Comparison of ENCODE assay signal across 13 cellular contexts in the genomic region with DNA sequence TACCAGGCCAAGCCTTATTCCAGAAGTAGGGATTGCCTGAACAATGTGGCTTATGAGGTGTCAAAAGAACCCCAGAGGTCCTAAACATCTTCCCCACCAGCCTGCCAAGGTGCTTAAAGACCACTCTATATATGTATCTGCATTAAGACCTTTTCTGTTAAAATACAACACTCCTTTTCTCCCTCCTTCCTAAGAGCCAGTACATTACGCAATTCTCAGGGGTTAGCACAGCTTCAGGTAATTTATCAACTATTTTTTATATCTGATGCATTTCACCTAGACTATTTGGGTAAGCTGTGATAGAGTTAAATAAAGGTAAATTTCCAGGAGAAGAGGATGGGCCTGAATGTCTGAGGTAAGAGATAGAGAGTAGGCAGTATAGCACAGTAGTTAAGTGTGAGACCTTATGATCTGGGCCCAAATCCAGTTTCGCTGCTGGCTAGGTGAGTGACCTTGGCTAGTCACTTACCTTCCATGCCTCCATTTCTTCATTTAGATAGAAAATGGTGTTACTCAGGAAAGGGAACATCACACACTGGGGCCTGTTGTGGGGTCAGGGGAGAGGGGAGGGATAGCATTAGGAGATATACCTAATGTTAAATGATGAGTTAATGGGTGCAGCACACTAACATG. TPM values are rescaled to one million over a fixed set of nuclear protein-coding genes. Genes with fewer than 3 reads are reported as not detected.
DNase-seq lines count a peak whose midpoint lies in the region; ATAC-seq and TF ChIP-seq lines count a peak whose summit lies in the region.
"Had no signal": no experiment of that assay in that cellular context is flagged by ENCODE, and none has a peak within 500 bp of the region (broad histone marks: within the 10 kb centered on the region; RNA-seq: fewer than 3 reads in every experiment).

No MANE protein-coding gene starts in this region.

- intact Hi-C loops in activated B cell treated with CpG ODN at 0.5 μM for 24 hours (cut with micrococcal nuclease) (loop anchor here (5.0 to 10.0 kb wide), 2 partner anchors 108 to 371 kb away; partner anchors contain the start of genes DDAH1 and SYDE2), lower lobe of right lung (cut with DNase I) (loop anchor here (5.0 kb wide), 1 partner anchor 268 kb away; no protein-coding TSS in a partner anchor)

- H3K4me3 ChIP-seq in thoracic aorta: no peak overlapping the region
- no peak overlapping the region for H3K4me3 ChIP-seq in lower lobe of right lung

- peak overlapping the region; percentile 35 for H3K27ac Mint-ChIP-seq in activated T-cell treated with anti-CD3 and anti-CD28 coated beads, Interleukin-2, amount 50 U/mL, for 72 hours
- H3K27ac Mint-ChIP-seq in activated B cell treated with CpG ODN at 0.5 μM for 24 hours (no peak overlapping the region), mesothelial cell of epicardium (peak overlapping the region; percentile 72)
- H3K27ac Mint-ChIP-seq in activated CD4-positive, alpha-beta memory T cell treated with anti-CD3 and anti-CD28 coated beads, Interleukin-2, amount 10 ng/mL, durations not matched to agents 7 days and 5 days: no peak overlapping the region
- H3K27ac Mint-ChIP-seq: dendritic cell treated with granulocyte-macrophage colony-stimulating factor and Interleukin-4, amounts not matched to agents 40 ng/mL and 50 ng/mL, for 4 days had no signal

- H3K9me3 Mint-ChIP-seq in activated T-cell treated with anti-CD3 and anti-CD28 coated beads, Interleukin-2, amount 50 U/mL, for 72 hours: no peaks in the 10 kb centered on the region
- no peaks in the 10 kb centered on the region for H3K9me3 Mint-ChIP-seq in activated T-cell treated with anti-CD3 and anti-CD28 coated beads, Interleukin-2, amount 50 U/mL, for 4 hours
- H3K9me3 Mint-ChIP-seq in activated B cell treated with CpG ODN at 0.5 μM for 24 hours (no peaks in the 10 kb centered on the region), mesothelial cell of epicardium (no peaks in the 10 kb centered on the region)
- H3K9me3 Mint-ChIP-seq in activated CD4-positive, alpha-beta memory T cell treated with anti-CD3 and anti-CD28 coated beads, Interleukin-2, amount 10 ng/mL, durations not matched to agents 7 days and 5 days: no peaks in the 10 kb centered on the region
- H3K9me3 Mint-ChIP-seq: dendritic cell treated with granulocyte-macrophage colony-stimulating factor and Interleukin-4, amounts not matched to agents 40 ng/mL and 50 ng/mL, for 4 days had no signal

- CTCF ChIA-PET in activated B cell treated with CpG ODN at 0.5 μM for 24 hours (lab: Charles Lee): no interaction called here
- CTCF ChIA-PET in activated CD4-positive, alpha-beta memory T cell treated with anti-CD3 and anti-CD28 coated beads, Interleukin-2, amount 10 ng/mL, durations not matched to agents 7 days and 5 days (lab: Charles Lee): interaction anchor here (1.3 kb wide), 1 partner anchor 8 kb away, joined by 5 read pairs; no protein-coding TSS in a partner anchor

- no peak for DNase-seq in activated T-cell treated with anti-CD3 and anti-CD28 coated beads, Interleukin-2, amount 50 U/mL, for 72 hours
- DNase-seq in activated T-cell treated with anti-CD3 and anti-CD28 coated beads, Interleukin-2, amount 50 U/mL, for 4 hours: no peak
- no peak for DNase-seq in activated B cell treated with CpG ODN at 0.5 μM for 24 hours
- no peak for DNase-seq in mesothelial cell of epicardium (ENCODE audit: low spot score in 2 of 2, unreplicated experiment in 2 of 2)
- no peak for DNase-seq in thoracic aorta (ENCODE audit: low spot score)
- DNase-seq in lower lobe of right lung: no peak
- no peak for DNase-seq in activated CD4-positive, alpha-beta memory T cell treated with anti-CD3 and anti-CD28 coated beads, Interleukin-2, amount 10 ng/mL, durations not matched to agents 7 days and 5 days
- DNase-seq: 8988T, mucosa of descending colon, stomach had no signal

- no peaks in the 10 kb centered on the region for H3K36me3 Mint-ChIP-seq in activated T-cell treated with anti-CD3 and anti-CD28 coated beads, Interleukin-2, amount 50 U/mL, for 72 hours (ENCODE audit: insufficient read depth in 2 of 2)
- no peaks in the 10 kb centered on the region for H3K36me3 Mint-ChIP-seq in activated T-cell treated with anti-CD3 and anti-CD28 coated beads, Interleukin-2, amount 50 U/mL, for 4 hours (ENCODE audit: insufficient read depth)
- H3K36me3 Mint-ChIP-seq in activated B cell treated with CpG ODN at 0.5 μM for 24 hours (ENCODE audit: low read depth) (no peaks in the 10 kb centered on the region), mesothelial cell of epicardium (no peaks in the 10 kb centered on the region)
- no peaks in the 10 kb centered on the region for H3K36me3 Mint-ChIP-seq in activated CD4-positive, alpha-beta memory T cell treated with anti-CD3 and anti-CD28 coated beads, Interleukin-2, amount 10 ng/mL, durations not matched to agents 7 days and 5 days (ENCODE audit: low read depth)

- H3K27ac ChIP-seq in thoracic aorta (peak overlapping the region; percentile 96 to 99), lower lobe of right lung (no peak overlapping the region)

- H3K4me1 ChIP-seq in thoracic aorta (ENCODE audit: control insufficient read depth in 1 of 2, low read depth in 2 of 2) (peaks cover 12 to 52% of the 10 kb centered on the region in 2 donors), lower lobe of right lung (peaks cover 23% of the 10 kb centered on the region)

- H3K36me3 ChIP-seq in thoracic aorta (no peaks in the 10 kb centered on the region), lower lobe of right lung (no peaks in the 10 kb centered on the region)
- H3K36me3 ChIP-seq: HAP-1, stomach had no signal

- peaks cover 16% of the 10 kb centered on the region for H3K4me1 Mint-ChIP-seq in activated T-cell treated with anti-CD3 and anti-CD28 coated beads, Interleukin-2, amount 50 U/mL, for 72 hours (ENCODE audit: low read depth)
- peaks cover 24% of the 10 kb centered on the region for H3K4me1 Mint-ChIP-seq in activated T-cell treated with anti-CD3 and anti-CD28 coated beads, Interleukin-2, amount 50 U/mL, for 4 hours (ENCODE audit: low read depth)
- H3K4me1 Mint-ChIP-seq in activated B cell treated with CpG ODN at 0.5 μM for 24 hours: peaks cover 22% of the 10 kb centered on the region
- peaks cover 63% of the 10 kb centered on the region for H3K4me1 Mint-ChIP-seq in mesothelial cell of epicardium
- H3K4me1 Mint-ChIP-seq in activated CD4-positive, alpha-beta memory T cell treated with anti-CD3 and anti-CD28 coated beads, Interleukin-2, amount 10 ng/mL, durations not matched to agents 7 days and 5 days: peaks cover 18% of the 10 kb centered on the region

- H3K27me3 ChIP-seq in thoracic aorta (replicated peaks; ENCODE audit: insufficient read depth) (no peaks in the 10 kb centered on the region), lower lobe of right lung (ENCODE audit: low read depth) (peaks cover 5% of the 10 kb centered on the region)

- H3K9me3 ChIP-seq in thoracic aorta: no peaks in the 10 kb centered on the region
- H3K9me3 ChIP-seq in lower lobe of right lung: no peaks in the 10 kb centered on the region
- H3K9me3 ChIP-seq: HAP-1, mucosa of descending colon, stomach had no signal

- TF ChIP-seq CTCF in activated B cell treated with CpG ODN at 0.5 μM for 24 hours (IDR thresholded peaks at IDR 0.05) (no peak), mesothelial cell of epicardium (IDR thresholded peaks at IDR 0.05; ENCODE audit: unreplicated experiment) (no peak), thoracic aorta (IDR thresholded peaks at IDR 0.05) (no peak), lower lobe of right lung (IDR thresholded peaks at IDR 0.05) (no peak)

- ATAC-seq in activated T-cell treated with anti-CD3 and anti-CD28 coated beads, Interleukin-2, amount 50 U/mL, for 72 hours (replicated peaks in 1 of 2): no peak
- ATAC-seq in activated T-cell treated with anti-CD3 and anti-CD28 coated beads, Interleukin-2, amount 50 U/mL, for 4 hours: no peak
- ATAC-seq in activated B cell treated with CpG ODN at 0.5 μM for 24 hours (ENCODE audit: low read depth) (no peak), thoracic aorta (ENCODE audit: insufficient number of reproducible peaks, low FRiP score, low read depth) (no peak), lower lobe of right lung (no peak), GM21717 (IDR thresholded peaks at IDR 0.05; ENCODE audit: unreplicated experiment) (no peak)
- ATAC-seq: mucosa of descending colon had no signal

- peaks cover 71% of the 10 kb centered on the region for H3K27me3 Mint-ChIP-seq in activated T-cell treated with anti-CD3 and anti-CD28 coated beads, Interleukin-2, amount 50 U/mL, for 72 hours (ENCODE audit: low read depth)
- H3K27me3 Mint-ChIP-seq in activated T-cell treated with anti-CD3 and anti-CD28 coated beads, Interleukin-2, amount 50 U/mL, for 4 hours (ENCODE audit: low read depth): peaks cover 64% of the 10 kb centered on the region
- H3K27me3 Mint-ChIP-seq in activated B cell treated with CpG ODN at 0.5 μM for 24 hours (peaks cover 53% of the 10 kb centered on the region), mesothelial cell of epicardium (ENCODE audit: low read depth) (peaks cover 3% of the 10 kb centered on the region)
- peaks cover 58% of the 10 kb centered on the region for H3K27me3 Mint-ChIP-seq in activated CD4-positive, alpha-beta memory T cell treated with anti-CD3 and anti-CD28 coated beads, Interleukin-2, amount 10 ng/mL, durations not matched to agents 7 days and 5 days

- POLR2A ChIA-PET in activated B cell treated with CpG ODN at 0.5 μM for 24 hours (lab: Charles Lee): no interaction called here
- POLR2A ChIA-PET in activated CD4-positive, alpha-beta memory T cell treated with anti-CD3 and anti-CD28 coated beads, Interleukin-2, amount 10 ng/mL, durations not matched to agents 7 days and 5 days (lab: Charles Lee): no interaction called here

- peak overlapping the region in 1 of 2 donors; percentile 62 for H3K4me3 Mint-ChIP-seq in activated T-cell treated with anti-CD3 and anti-CD28 coated beads, Interleukin-2, amount 50 U/mL, for 72 hours
- H3K4me3 Mint-ChIP-seq in activated T-cell treated with anti-CD3 and anti-CD28 coated beads, Interleukin-2, amount 50 U/mL, for 4 hours: no peak overlapping the region
- peak overlapping the region; percentile 38 for H3K4me3 Mint-ChIP-seq in activated B cell treated with CpG ODN at 0.5 μM for 24 hours
- H3K4me3 Mint-ChIP-seq in mesothelial cell of epicardium: peak overlapping the region; percentile 58
- H3K4me3 Mint-ChIP-seq in activated CD4-positive, alpha-beta memory T cell treated with anti-CD3 and anti-CD28 coated beads, Interleukin-2, amount 10 ng/mL, durations not matched to agents 7 days and 5 days: no peak overlapping the region

RNA-seq across cellular contexts. Expression of gene CCN1, which starts 5.1 kb away (rescaled TPM):
- under 1 TPM in 1 of 2 donors, not detected in 1; 0.16 TPM for total RNA-seq in activated T-cell treated with anti-CD3 and anti-CD28 coated beads, Interleukin-2, amount 50 U/mL, for 72 hours
- under 1 TPM; 0.43 to 0.65 (median 0.61) TPM for total RNA-seq in activated T-cell treated with anti-CD3 and anti-CD28 coated beads, Interleukin-2, amount 50 U/mL, for 4 hours
- total RNA-seq in activated B cell treated with CpG ODN at 0.5 μM for 24 hours (not detected in 2 replicates), mesothelial cell of epicardium (731 to 797 TPM (median 760 TPM) in 3 replicates), thoracic aorta (100 to 1,000 TPM; 107 to 413 TPM), lower lobe of right lung (74.3 TPM)
- total RNA-seq in activated CD4-positive, alpha-beta memory T cell treated with anti-CD3 and anti-CD28 coated beads, Interleukin-2, amount 10 ng/mL, durations not matched to agents 7 days and 5 days: not detected

Comparison
In these comparisons a context has a peak if more than half of its experiments do, and no peak if none do; other contexts are left out.
1. H3K27ac Mint-ChIP-seq: peak in activated T-cell treated with anti-CD3 and anti-CD28 coated beads, Interleukin-2, amount 50 U/mL, for 72 hours (single experiment) and mesothelial cell of epicardium (single experiment); none in activated B cell treated with CpG ODN at 0.5 μM for 24 hours (single experiment) and activated CD4-positive, alpha-beta memory T cell treated with anti-CD3 and anti-CD28 coated beads, Interleukin-2, amount 10 ng/mL, durations not matched to agents 7 days and 5 days (single experiment).
2. H3K4me3 Mint-ChIP-seq: peak in activated B cell treated with CpG ODN at 0.5 μM for 24 hours (single experiment) and mesothelial cell of epicardium (single experiment); none in activated T-cell treated with anti-CD3 and anti-CD28 coated beads, Interleukin-2, amount 50 U/mL, for 4 hours (single experiment) and activated CD4-positive, alpha-beta memory T cell treated with anti-CD3 and anti-CD28 coated beads, Interleukin-2, amount 10 ng/mL, durations not matched to agents 7 days and 5 days (single experiment).
3. RNA of gene CCN1, which starts 5.1 kb away (total RNA-seq): 731 to 797 TPM in mesothelial cell of epicardium, 107 to 413 TPM in thoracic aorta and 74.3 TPM in lower lobe of right lung (single experiment); 0.43 to 0.65 TPM in activated T-cell treated with anti-CD3 and anti-CD28 coated beads, Interleukin-2, amount 50 U/mL, for 4 hours, 0.16 TPM in activated T-cell treated with anti-CD3 and anti-CD28 coated beads, Interleukin-2, amount 50 U/mL, for 72 hours, not detected in activated B cell treated with CpG ODN at 0.5 μM for 24 hours and not detected in activated CD4-positive, alpha-beta memory T cell treated with anti-CD3 and anti-CD28 coated beads, Interleukin-2, amount 10 ng/mL, durations not matched to agents 7 days and 5 days; every median in the first group is over 10 times any median in the second.